In the genomic region with DNA sequence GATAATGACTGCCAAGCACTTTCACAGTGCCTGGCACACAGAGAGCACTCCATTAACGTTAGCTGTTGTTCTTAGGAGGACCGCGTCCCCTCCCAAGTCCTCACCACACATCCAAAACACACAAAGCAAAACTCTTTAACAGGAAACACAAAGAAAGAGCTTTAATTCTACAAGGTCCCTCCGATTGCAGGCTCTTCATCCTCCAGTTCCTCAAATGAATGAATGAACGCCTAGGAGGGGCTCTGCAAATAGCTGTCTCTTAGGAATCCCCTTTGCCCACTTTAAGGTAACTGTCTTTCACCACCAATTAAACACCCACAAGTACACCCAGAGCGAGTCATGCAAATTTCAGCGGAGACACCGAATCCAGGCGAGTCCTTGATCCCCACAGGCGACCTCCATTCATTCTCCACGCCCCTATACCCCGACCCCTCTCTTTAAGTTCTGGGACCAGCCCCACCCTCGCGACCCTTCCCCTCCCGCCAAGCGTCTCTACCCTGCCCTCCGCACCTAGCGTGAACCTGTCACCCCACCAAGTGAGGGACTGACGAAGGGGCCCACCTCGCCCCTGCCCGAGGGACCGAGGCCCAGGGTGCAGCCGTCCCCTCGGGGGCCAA, we compare ENCODE assay signal across 1 cellular context.
TF ChIP-seq lines count a peak whose summit lies in the region.

No MANE protein-coding gene starts in this region.

TF ChIP-seq in endothelial cell of umbilical vein, 7 proteins besides CTCF, POLR2A, EP300 and RAD21 (continued from another document):
- TF ChIP-seq GATA2 (IDR thresholded peaks at IDR 0.05; ENCODE audit: insufficient read depth, insufficient read length, low read depth, low read length) (no peak), MAX (IDR thresholded peaks at IDR 0.05; ENCODE audit: insufficient read depth, insufficient read length) (no peak), FOS (IDR thresholded peaks at IDR 0.05; ENCODE audit: borderline replicate concordance, insufficient read depth, low read length) (no peak), EZH2 (IDR thresholded peaks at IDR 0.05; ENCODE audit: borderline replicate concordance, low read depth, low read length, severe bottlenecking) (no peak), MYC (IDR thresholded peaks at IDR 0.05; ENCODE audit: low read depth, low read length) (no peak)
